8 cellular contexts compared by ENCODE assay signal in the genomic region with DNA sequence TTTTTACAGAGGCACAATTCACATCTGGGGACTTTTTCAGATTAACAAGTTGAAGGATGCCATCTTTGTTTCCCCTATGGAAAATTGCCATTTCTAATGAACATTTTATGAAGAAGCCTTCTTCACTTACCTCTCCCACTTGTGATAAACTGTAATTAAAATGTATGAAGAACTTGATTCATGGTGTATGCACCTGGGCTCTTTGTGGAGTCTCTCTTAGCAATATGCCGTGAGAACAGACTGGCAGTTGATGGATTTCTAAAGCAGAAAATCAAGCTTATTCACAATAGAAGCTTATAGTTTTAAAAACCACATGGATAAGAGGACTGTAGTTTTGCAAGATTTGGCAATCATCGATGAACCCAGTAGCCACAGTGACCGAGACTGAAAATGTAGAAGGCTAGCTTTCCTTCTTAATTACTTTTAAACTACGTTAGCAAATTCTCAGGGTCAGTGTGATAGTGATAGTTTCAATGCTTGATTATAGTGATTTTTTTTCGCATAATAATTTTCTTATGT.
DNase-seq lines count a peak whose midpoint lies in the region; ATAC-seq lines count a peak whose summit lies in the region.

No MANE protein-coding gene starts in this region.

- H3K4me1 Mint-ChIP-seq in T-helper 1 cell treated with Interleukin-12 subunit alpha and Interleukin-12 subunit beta and Interleukin-4 antibody, amounts not matched to agents 30 μg/mL and 1 μg/mL, for 36 hours (ENCODE audit: low read depth), result peaks cover 16% of the 10 kb centered on the region
- peaks cover 21 to 28% of the 10 kb centered on the region in 2 donors for H3K4me1 Mint-ChIP-seq in stimulated activated naive B cell treated with anti-CD40 and anti-IgM and Interleukin-4, amounts not matched to agents 10 μg/mL and 1 μg/mL and 100 μg/mL, for 72 hours

- H3K27me3 Mint-ChIP-seq in T-helper 1 cell treated with Interleukin-12 subunit alpha and Interleukin-12 subunit beta and Interleukin-4 antibody, amounts not matched to agents 30 μg/mL and 1 μg/mL, for 36 hours (ENCODE audit: low read depth), result no peaks in the 10 kb centered on the region
- H3K27me3 Mint-ChIP-seq in stimulated activated naive B cell treated with anti-CD40 and anti-IgM and Interleukin-4, amounts not matched to agents 10 μg/mL and 1 μg/mL and 100 μg/mL, for 72 hours, result no peaks in the 10 kb centered on the region

- H3K4me3 Mint-ChIP-seq in T-helper 1 cell treated with Interleukin-12 subunit alpha and Interleukin-12 subunit beta and Interleukin-4 antibody, amounts not matched to agents 30 μg/mL and 1 μg/mL, for 36 hours, result peak overlapping the region; percentile 21
- H3K4me3 Mint-ChIP-seq in stimulated activated naive B cell treated with anti-CD40 and anti-IgM and Interleukin-4, amounts not matched to agents 10 μg/mL and 1 μg/mL and 100 μg/mL, for 72 hours, result peak overlapping the region in 1 of 2 donors; percentile 4

- H3K36me3 Mint-ChIP-seq in T-helper 1 cell treated with Interleukin-12 subunit alpha and Interleukin-12 subunit beta and Interleukin-4 antibody, amounts not matched to agents 30 μg/mL and 1 μg/mL, for 36 hours (ENCODE audit: low read depth), result peaks cover 2% of the 10 kb centered on the region
- peaks cover 3 to 10% of the 10 kb centered on the region in 2 donors for H3K36me3 Mint-ChIP-seq in stimulated activated naive B cell treated with anti-CD40 and anti-IgM and Interleukin-4, amounts not matched to agents 10 μg/mL and 1 μg/mL and 100 μg/mL, for 72 hours

- peak; percentile 16 for ATAC-seq in HG03354 (IDR thresholded peaks at IDR 0.05; ENCODE audit: poor library complexity, severe bottlenecking, unreplicated experiment)
- ATAC-seq in stimulated activated naive B cell treated with anti-CD40 and anti-IgM and Interleukin-4, amounts not matched to agents 10 μg/mL and 1 μg/mL and 100 μg/mL, for 72 hours (replicated peaks), result peak; percentile 11 to 21

- peak overlapping the region; percentile 83 for H3K27ac Mint-ChIP-seq in T-helper 1 cell treated with Interleukin-12 subunit alpha and Interleukin-12 subunit beta and Interleukin-4 antibody, amounts not matched to agents 30 μg/mL and 1 μg/mL, for 36 hours
- H3K27ac Mint-ChIP-seq in stimulated activated naive B cell treated with anti-CD40 and anti-IgM and Interleukin-4, amounts not matched to agents 10 μg/mL and 1 μg/mL and 100 μg/mL, for 72 hours, result peak overlapping the region; percentile 88

- H3K9me3 Mint-ChIP-seq in T-helper 1 cell treated with Interleukin-12 subunit alpha and Interleukin-12 subunit beta and Interleukin-4 antibody, amounts not matched to agents 30 μg/mL and 1 μg/mL, for 36 hours, result peaks cover 11% of the 10 kb centered on the region
- H3K9me3 Mint-ChIP-seq in stimulated activated naive B cell treated with anti-CD40 and anti-IgM and Interleukin-4, amounts not matched to agents 10 μg/mL and 1 μg/mL and 100 μg/mL, for 72 hours, result peaks cover 7 to 10% of the 10 kb centered on the region in 2 donors

- DNase-seq in T-helper 1 cell, result no peak
- peak; percentile 58 for DNase-seq in astrocyte of the hippocampus (ENCODE audit: low read depth, low spot score)
- DNase-seq in stimulated activated naive B cell treated with anti-CD40 and anti-IgM and Interleukin-4, amounts not matched to agents 10 μg/mL and 1 μg/mL and 100 μg/mL, for 72 hours, result no peak
- no peak for DNase-seq in NCI-H524 (lab: John Stamatoyannopoulos, UW)
- DNase-seq in NCI-H2171 (lab: John Stamatoyannopoulos, UW), result no peak
- no peak for DNase-seq in NCI-H510A treated with DMSO at 0.1 percent for 48 hours (lab: John Stamatoyannopoulos, UW)
